In the genomic region with DNA sequence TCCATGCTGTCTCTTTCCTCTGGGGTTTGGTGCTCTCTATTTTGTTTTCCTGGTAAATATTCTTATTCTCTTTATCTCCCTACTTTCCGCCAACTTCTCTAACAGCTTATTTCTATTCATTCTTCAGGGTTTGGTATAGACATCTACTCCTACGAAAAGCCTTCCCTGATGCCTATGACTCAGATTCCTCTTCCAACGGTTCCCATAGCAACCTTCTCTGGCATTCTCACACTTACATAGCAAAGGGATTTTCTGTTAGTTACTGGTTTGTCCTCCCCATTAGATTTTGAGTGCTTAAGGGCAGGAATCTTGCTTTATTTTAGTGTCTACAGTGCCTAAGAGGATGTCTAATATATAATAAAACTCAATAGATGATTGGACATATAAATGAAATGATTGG, we compare ENCODE assay signal across 18 cellular contexts.
A peak's percentile ranks its signal among the peaks of the same experiment; 100 is the strongest.
DNase-seq lines count a peak whose midpoint lies in the region; ATAC-seq and TF ChIP-seq lines count a peak whose summit lies in the region.
"Had no signal": no experiment of that assay in that cellular context is flagged by ENCODE, and none has a peak within 500 bp of the region (broad histone marks: within the 10 kb centered on the region; RNA-seq: fewer than 3 reads in every experiment).

No MANE protein-coding gene starts in this region.

- no peak for TF ChIP-seq CTCF in endodermal cell (conservative IDR thresholded peaks at IDR 0.05)

- no peak overlapping the region for H3K4me2 ChIP-seq in mesenchymal stem cell (ENCODE audit: low read length, poor library complexity, severe bottlenecking)
- H3K4me2 ChIP-seq: KMS-11 had no signal

- no peak overlapping the region for H2BK120ac ChIP-seq in mesenchymal stem cell (ENCODE audit: low read depth, low read length)

- no peak overlapping the region for H3K18ac ChIP-seq in mesenchymal stem cell (ENCODE audit: low read depth in 1 of 2, low read length in 2 of 2)

- H3K27me3 ChIP-seq in endodermal cell (ENCODE audit: control insufficient read depth, insufficient read depth, low read length, poor library complexity, severe bottlenecking) (no peaks in the 10 kb centered on the region), mesenchymal stem cell (ENCODE audit: control insufficient read depth in 1 of 2, insufficient read depth in 1 of 2, low read length in 2 of 2) (no peaks in the 10 kb centered on the region)
- H3K27me3 ChIP-seq: left lung, Peyer's patch had no signal

- CTCF ChIA-PET in activated CD8-positive, alpha-beta T cell treated with anti-CD3 and anti-CD28 coated beads, Interleukin-2, amount 10 ng/mL, durations not matched to agents 7 days and 5 days (lab: Charles Lee) = no interaction called here

- H2BK15ac ChIP-seq in mesenchymal stem cell (ENCODE audit: low read depth, poor library complexity, severe bottlenecking) = no peak overlapping the region

- POLR2A ChIA-PET in activated CD8-positive, alpha-beta T cell treated with anti-CD3 and anti-CD28 coated beads, Interleukin-2, amount 10 ng/mL, durations not matched to agents 7 days and 5 days (lab: Charles Lee) = no interaction called here

- peaks cover 5% of the 10 kb centered on the region for H3K9me3 Mint-ChIP-seq in endodermal cell
- H3K9me3 Mint-ChIP-seq in activated CD8-positive, alpha-beta T cell treated with anti-CD3 and anti-CD28 coated beads, Interleukin-2, amount 10 ng/mL, durations not matched to agents 7 days and 5 days (ENCODE audit: insufficient read depth) = no peaks in the 10 kb centered on the region

- H3K9ac ChIP-seq in endodermal cell (ENCODE audit: extremely low read depth, low read length, poor library complexity, severe bottlenecking) (no peak overlapping the region), mesenchymal stem cell (ENCODE audit: low read length) (peak overlapping the region; percentile 39)
- H3K9ac ChIP-seq: KMS-11 had no signal

- H2BK5ac ChIP-seq in mesenchymal stem cell (ENCODE audit: low read depth, low read length, poor library complexity, severe bottlenecking) = no peak overlapping the region

- H3K4me3 ChIP-seq in endodermal cell (ENCODE audit: low read length) (no peak overlapping the region), mesenchymal stem cell (ENCODE audit: insufficient read depth in 1 of 2, low read depth in 1 of 2, low read length in 2 of 2) (no peak overlapping the region)
- H3K4me3 ChIP-seq: left lung, Peyer's patch, thoracic aorta had no signal

- no peak for ATAC-seq in GM21515 (IDR thresholded peaks at IDR 0.05; ENCODE audit: unreplicated experiment)
- no peak for ATAC-seq in GM21529 (IDR thresholded peaks at IDR 0.05; ENCODE audit: unreplicated experiment)
- ATAC-seq in activated CD8-positive, alpha-beta T cell treated with anti-CD3 and anti-CD28 coated beads, Interleukin-2, amount 10 ng/mL, durations not matched to agents 7 days and 5 days = no peak
- ATAC-seq: left lung; naive thymus-derived CD4-positive, alpha-beta T cell had no signal

- H4K8ac ChIP-seq in mesenchymal stem cell (ENCODE audit: low read length) = no peak overlapping the region

- 42 to 67% methylated on average over 2 to 3 of the region's 3 CpGs for WGBS in endodermal cell (ENCODE audit: insufficient coverage in 1 of 2, insufficient read length in 1 of 2), 2 experiments
- 24% methylated on average over 3 of the region's 3 CpGs for WGBS in mesenchymal stem cell

- H3K79me1 ChIP-seq in mesenchymal stem cell (replicated peaks; ENCODE audit: low read length, poor library complexity, severe bottlenecking) = no peaks in the 10 kb centered on the region

- no peaks in the 10 kb centered on the region for H3K27me3 Mint-ChIP-seq in endodermal cell (ENCODE audit: insufficient read depth)
- no peaks in the 10 kb centered on the region for H3K27me3 Mint-ChIP-seq in activated CD8-positive, alpha-beta T cell treated with anti-CD3 and anti-CD28 coated beads, Interleukin-2, amount 10 ng/mL, durations not matched to agents 7 days and 5 days (ENCODE audit: low read depth)
- H3K27me3 Mint-ChIP-seq: naive thymus-derived CD4-positive, alpha-beta T cell had no signal

- H3K27ac Mint-ChIP-seq in endodermal cell = no peak overlapping the region
- no peak overlapping the region for H3K27ac Mint-ChIP-seq in activated CD8-positive, alpha-beta T cell treated with anti-CD3 and anti-CD28 coated beads, Interleukin-2, amount 10 ng/mL, durations not matched to agents 7 days and 5 days
- H3K27ac Mint-ChIP-seq: naive thymus-derived CD4-positive, alpha-beta T cell had no signal

- no peak overlapping the region for H3K23ac ChIP-seq in mesenchymal stem cell (ENCODE audit: low read length in 2 of 2)

- no peak overlapping the region for H3K14ac ChIP-seq in mesenchymal stem cell (ENCODE audit: low read length in 2 of 2)

- H3K9me3 ChIP-seq in endodermal cell (ENCODE audit: control insufficient read depth, low read length) (peaks cover 4% of the 10 kb centered on the region), mesenchymal stem cell (ENCODE audit: control insufficient read depth, low read length) (no peaks in the 10 kb centered on the region)
- H3K9me3 ChIP-seq: Caco-2, Peyer's patch, thoracic aorta had no signal

- no peaks in the 10 kb centered on the region for H3K4me1 ChIP-seq in endodermal cell (ENCODE audit: control insufficient read depth, insufficient read depth, low read length)
- no peaks in the 10 kb centered on the region for H3K4me1 ChIP-seq in mesenchymal stem cell (ENCODE audit: control insufficient read depth, insufficient read depth, low read depth, low read length)
- H3K4me1 ChIP-seq: Caco-2, left lung, Peyer's patch had no signal

- no peak overlapping the region for H2BK12ac ChIP-seq in mesenchymal stem cell (ENCODE audit: low read length in 2 of 2)

- H3K27ac ChIP-seq in endodermal cell (ENCODE audit: low read depth, low read length) = peak overlapping the region; percentile 51
- H3K27ac ChIP-seq in mesenchymal stem cell (ENCODE audit: low read length, poor library complexity, severe bottlenecking) = no peak overlapping the region
- H3K27ac ChIP-seq: KMS-11, left lung, Peyer's patch, thoracic aorta had no signal

- DNase-seq in Ammon's horn (ENCODE audit: low spot score) (peak; percentile 70), NCI-H446 (lab: John Stamatoyannopoulos, UW) (peak; percentile 38 to 56), endodermal cell (peak; percentile 49), mesenchymal stem cell (peak; percentile 46), NCI-H82 (lab: John Stamatoyannopoulos, UW) (no peak)
- no peak for DNase-seq in activated CD8-positive, alpha-beta T cell treated with anti-CD3 and anti-CD28 coated beads, Interleukin-2, amount 10 ng/mL, durations not matched to agents 7 days and 5 days
- DNase-seq: activated CD8-positive, alpha-beta memory T cell treated with anti-CD3 and anti-CD28 coated beads, Interleukin-2, amount 50 U/mL, for 4 hours; activated naive CD4-positive, alpha-beta T cell treated with Interleukin-2 at 50 U/mL for 16 hours; Caco-2; left lung; naive thymus-derived CD4-positive, alpha-beta T cell; NCI-H1417 treated with DMSO at 0.1 percent for 48 hours; Peyer's patch; retina had no signal

- no peak overlapping the region for H2AK5ac ChIP-seq in mesenchymal stem cell (ENCODE audit: low read length, severe bottlenecking)

- no peak overlapping the region for H4K91ac ChIP-seq in mesenchymal stem cell (ENCODE audit: low read length)

- no peak overlapping the region for H3K4me3 Mint-ChIP-seq in endodermal cell
- no peak overlapping the region for H3K4me3 Mint-ChIP-seq in activated CD8-positive, alpha-beta T cell treated with anti-CD3 and anti-CD28 coated beads, Interleukin-2, amount 10 ng/mL, durations not matched to agents 7 days and 5 days
- H3K4me3 Mint-ChIP-seq: naive thymus-derived CD4-positive, alpha-beta T cell had no signal

- no peaks in the 10 kb centered on the region for H3K4me1 Mint-ChIP-seq in endodermal cell
- H3K4me1 Mint-ChIP-seq in activated CD8-positive, alpha-beta T cell treated with anti-CD3 and anti-CD28 coated beads, Interleukin-2, amount 10 ng/mL, durations not matched to agents 7 days and 5 days (ENCODE audit: low read depth) = no peaks in the 10 kb centered on the region
- H3K4me1 Mint-ChIP-seq: naive thymus-derived CD4-positive, alpha-beta T cell had no signal

- H3K36me3 Mint-ChIP-seq in endodermal cell (ENCODE audit: low read depth) = no peaks in the 10 kb centered on the region
- H3K36me3 Mint-ChIP-seq in activated CD8-positive, alpha-beta T cell treated with anti-CD3 and anti-CD28 coated beads, Interleukin-2, amount 10 ng/mL, durations not matched to agents 7 days and 5 days (ENCODE audit: low read depth) = no peaks in the 10 kb centered on the region
- H3K36me3 Mint-ChIP-seq: naive thymus-derived CD4-positive, alpha-beta T cell had no signal

- H3K4ac ChIP-seq in mesenchymal stem cell (ENCODE audit: low read depth in 1 of 2, low read length in 2 of 2) = no peak overlapping the region

- H3K36me3 ChIP-seq in endodermal cell (ENCODE audit: control insufficient read depth, insufficient read depth, low read length) (no peaks in the 10 kb centered on the region), mesenchymal stem cell (ENCODE audit: control insufficient read depth in 1 of 2, insufficient read depth in 2 of 2, low read depth in 1 of 2, low read length in 2 of 2) (no peaks in the 10 kb centered on the region)
- H3K36me3 ChIP-seq: left lung, Peyer's patch, thoracic aorta had no signal

- H2AFZ ChIP-seq in mesenchymal stem cell (ENCODE audit: low read depth, low read length) = no peak overlapping the region

Comparison
In these comparisons a context has a peak if more than half of its experiments do, and no peak if none do; other contexts are left out.
1. DNase-seq: peak in Ammon's horn (single experiment), NCI-H446 (2 of 2), endodermal cell (single experiment) and mesenchymal stem cell (single experiment); none in activated CD8-positive, alpha-beta T cell treated with anti-CD3 and anti-CD28 coated beads, Interleukin-2, amount 10 ng/mL, durations not matched to agents 7 days and 5 days (single experiment) and NCI-H82 (single experiment).